In genomic region chr14:77053046-77053841, GRCh38 we compare ENCODE assay signal across 8 cellular contexts. TPM values are rescaled to one million over a fixed set of nuclear protein-coding genes. Genes with fewer than 3 reads are reported as not detected.
DNase-seq lines count a peak whose midpoint lies in the region; FAIRE-seq and TF ChIP-seq lines count a peak whose summit lies in the region.

No MANE protein-coding gene starts in this region.

- no peaks in the 10 kb centered on the region for H3K36me3 ChIP-seq in PC-9 (ENCODE audit: low read depth)

- no peak overlapping the region for H3K4me3 ChIP-seq in PC-9

- H3K27ac ChIP-seq in PC-9: no peak overlapping the region

- no peak for FAIRE-seq in H54 (lab: Jason Lieb, UNC)

- H3K4me2 ChIP-seq in PC-9: no peak overlapping the region; the same call in 1 of the 2 replicates

- no peaks in the 10 kb centered on the region for H4K20me1 ChIP-seq in PC-9 (ENCODE audit: insufficient read depth)

- CTCF ChIA-PET in PC-9 (lab: Charles Lee): interaction anchor here (0.6 kb wide), 2 partner anchors 12 to 140 kb away, joined by 3 to 4 read pairs; no protein-coding TSS in a partner anchor

- peaks cover 3% of the 10 kb centered on the region; the same call in 1 of the 2 replicates for H3F3A ChIP-seq in PC-9 (ENCODE audit: insufficient read depth, low read depth)

- H3K79me2 ChIP-seq in PC-9 (ENCODE audit: low read depth): no peaks in the 10 kb centered on the region

- intact Hi-C loops in PC-9 (cut with micrococcal nuclease; ENCODE audit: unreplicated experiment): no loop called here

- H3K9me3 ChIP-seq in PC-9 (ENCODE audit: insufficient read depth, low read depth): 0 out of 2 replicates have a peak, but pooled peaks cover 2% of the 10 kb centered on the region

- BruUV-seq in PC-9 (replicated peaks; lab: Mats Ljungman, UMichigan): no TSS peak

- peaks cover 8% of the 10 kb centered on the region; the same call in 1 of the 2 replicates for H3K4me1 ChIP-seq in PC-9 (replicated peaks; ENCODE audit: insufficient read depth)

- TF ChIP-seq POLR2A in H54 (IDR thresholded peaks at IDR 0.05; ENCODE audit: low read depth, low read length): no peak

- DNase-seq in GM03348 (ENCODE audit: low spot score) (peak; percentile 82), HT-29 (ENCODE audit: low spot score) (peak; percentile 68), T-helper 1 cell (peak; percentile 60 to 77 (median 63)), amniotic epithelial cell (ENCODE audit: low read depth) (peak; percentile 82), hepatic stellate cell (ENCODE audit: low spot score) (peak; percentile 87), PC-9 (no peak), H54 (ENCODE audit: insufficient read length, low spot score) (no peak)
- peak in 2 of 3 donors; percentile 44 to 74 for DNase-seq in stimulated activated CD4-positive, alpha-beta T cell treated with anti-CD3 and anti-CD28 coated beads, Interleukin-12 subunit alpha, Interleukin-12 subunit beta, amount 100 ng/mL, for 48 hours (ENCODE audit: low read depth in 2 of 3, low spot score in 1 of 3)

- H2AFZ ChIP-seq in PC-9: no peak overlapping the region

- no peak for TF ChIP-seq CTCF in PC-9 (conservative IDR thresholded peaks at IDR 0.05)

- H3K9me2 ChIP-seq in PC-9 (ENCODE audit: insufficient read depth): no peaks in the 10 kb centered on the region

- H3K27me3 ChIP-seq in PC-9 (ENCODE audit: insufficient read depth, low read depth): no peaks in the 10 kb centered on the region

- POLR2A ChIA-PET in PC-9 (lab: Charles Lee; ENCODE audit: unreplicated experiment): interaction anchor here (0.6 to 0.8 kb wide), 2 partner anchors 65 to 182 kb away, joined by 6 to 24 read pairs; no protein-coding TSS in a partner anchor

RNA-seq across cellular contexts. Expression of gene IRF2BPL, which starts 24.7 kb away (rescaled TPM):
- total RNA-seq in HT-29 (2014; rRNA removed; shearing (Covaris generic)): 25.7 and 31.9 TPM in 2 replicates
- total RNA-seq in PC-9 (2021): 74.6 and 84.5 TPM in 2 replicates

RNA-seq across cellular contexts. Expression of gene CIPC, which starts 44.8 kb away (rescaled TPM):
- 9.1 and 11.9 TPM in 2 replicates for total RNA-seq in HT-29 (2014; rRNA removed; shearing (Covaris generic))
- 54.7 and 66.3 TPM in 2 replicates for total RNA-seq in PC-9 (2021)

Comparison
In these comparisons a context has a peak if more than half of its experiments do, and no peak if none do; other contexts are left out.
1. DNase-seq: peak in GM03348 (single experiment), HT-29 (single experiment), T-helper 1 cell (5 of 5), amniotic epithelial cell (single experiment), hepatic stellate cell (single experiment) and stimulated activated CD4-positive, alpha-beta T cell treated with anti-CD3 and anti-CD28 coated beads, Interleukin-12 subunit alpha, Interleukin-12 subunit beta, amount 100 ng/mL, for 48 hours (2 of 3); none in PC-9 (0 of 2) and H54 (single experiment).